23 cellular contexts compared by ENCODE assay signal in genomic region chr16:10180042-10180770, GRCh38. TPM values are rescaled to one million over a fixed set of nuclear protein-coding genes. Genes with fewer than 3 reads are reported as not detected.
DNase-seq lines count a peak whose midpoint lies in the region; ATAC-seq and TF ChIP-seq lines count a peak whose summit lies in the region.
"Had no signal": no experiment of that assay in that cellular context is flagged by ENCODE, and none has a peak within 500 bp of the region (broad histone marks: within the 10 kb centered on the region; RNA-seq: fewer than 3 reads in every experiment).

No MANE protein-coding gene starts in this region.

- H3K4me3 Mint-ChIP-seq in activated T-cell treated with anti-CD3 and anti-CD28 coated beads, Interleukin-2, amount 50 U/mL, for 4 hours, result peak overlapping the region; percentile 2
- H3K4me3 Mint-ChIP-seq in type B pancreatic cell, result peak overlapping the region; percentile 79
- H3K4me3 Mint-ChIP-seq: activated naive CD8-positive, alpha-beta T cell treated with anti-CD3 and anti-CD28 coated beads, Interleukin-2, amount 10 ng/mL, durations not matched to agents 7 days and 5 days had no signal

- H3K27ac ChIP-seq in dorsolateral prefrontal cortex (peak overlapping the region in 48 of 59 donors; percentile 7 to 93 (median 82)), mesodermal cell (ENCODE audit: low read depth, low read length, severe bottlenecking) (no peak overlapping the region)
- H3K27ac ChIP-seq: 22Rv1, HL-60, left ventricle myocardium inferior, upper lobe of left lung had no signal

- no peaks in the 10 kb centered on the region for H3K36me3 Mint-ChIP-seq in activated T-cell treated with anti-CD3 and anti-CD28 coated beads, Interleukin-2, amount 50 U/mL, for 4 hours (ENCODE audit: insufficient read depth)
- H3K36me3 Mint-ChIP-seq in type B pancreatic cell, result no peaks in the 10 kb centered on the region
- H3K36me3 Mint-ChIP-seq: activated naive CD8-positive, alpha-beta T cell treated with anti-CD3 and anti-CD28 coated beads, Interleukin-2, amount 10 ng/mL, durations not matched to agents 7 days and 5 days had no signal

- peaks cover 14% of the 10 kb centered on the region for H3K4me1 Mint-ChIP-seq in activated T-cell treated with anti-CD3 and anti-CD28 coated beads, Interleukin-2, amount 50 U/mL, for 4 hours (ENCODE audit: low read depth)
- H3K4me1 Mint-ChIP-seq in type B pancreatic cell (ENCODE audit: unreplicated experiment), result peaks cover 4% of the 10 kb centered on the region

- intact Hi-C loops in dorsolateral prefrontal cortex (cut with DNase I), result loop anchor here (2.0 to 5.0 kb wide), 8 partner anchors 53 to 1041 kb away; no protein-coding TSS in a partner anchor

- WGBS in mesodermal cell (ENCODE audit: insufficient coverage in 2 of 2), 2 experiments, result 82 to 90% methylated on average over 47 to 53 of the region's 53 CpGs

- no peaks in the 10 kb centered on the region for H3K9me3 Mint-ChIP-seq in activated T-cell treated with anti-CD3 and anti-CD28 coated beads, Interleukin-2, amount 50 U/mL, for 4 hours
- peaks cover 5% of the 10 kb centered on the region for H3K9me3 Mint-ChIP-seq in type B pancreatic cell
- H3K9me3 Mint-ChIP-seq: activated naive CD8-positive, alpha-beta T cell treated with anti-CD3 and anti-CD28 coated beads, Interleukin-2, amount 10 ng/mL, durations not matched to agents 7 days and 5 days had no signal

- H3K27me3 ChIP-seq in dorsolateral prefrontal cortex, result peaks cover 0 to 45% (median 9%) of the 10 kb centered on the region in 45 donors

- no peaks in the 10 kb centered on the region for H3K36me3 ChIP-seq in mesodermal cell (ENCODE audit: control insufficient read depth, insufficient read depth, low read length)
- H3K36me3 ChIP-seq: left ventricle myocardium inferior, upper lobe of left lung had no signal

- H3K27me3 Mint-ChIP-seq in activated T-cell treated with anti-CD3 and anti-CD28 coated beads, Interleukin-2, amount 50 U/mL, for 4 hours (ENCODE audit: low read depth), result peaks cover 51% of the 10 kb centered on the region
- H3K27me3 Mint-ChIP-seq in type B pancreatic cell, result peaks cover 71% of the 10 kb centered on the region

- ATAC-seq in activated T-cell treated with anti-CD3 and anti-CD28 coated beads, Interleukin-2, amount 50 U/mL, for 4 hours, result no peak
- ATAC-seq in HG03565 (IDR thresholded peaks at IDR 0.05; ENCODE audit: unreplicated experiment) (no peak), GM21360 (IDR thresholded peaks at IDR 0.05; ENCODE audit: unreplicated experiment) (no peak)

- no peaks in the 10 kb centered on the region for H3K9me3 ChIP-seq in mesodermal cell (ENCODE audit: control insufficient read depth, low read length)
- H3K9me3 ChIP-seq: left ventricle myocardium inferior, mucosa of descending colon, upper lobe of left lung had no signal

- H3K27ac Mint-ChIP-seq in type B pancreatic cell, result no peak overlapping the region
- H3K27ac Mint-ChIP-seq: activated naive CD8-positive, alpha-beta T cell treated with anti-CD3 and anti-CD28 coated beads, Interleukin-2, amount 10 ng/mL, durations not matched to agents 7 days and 5 days had no signal

- DNase-seq in activated T-cell treated with anti-CD3 and anti-CD28 coated beads, Interleukin-2, amount 50 U/mL, for 4 hours, result no peak
- DNase-seq in activated T-cell treated with anti-CD3 and anti-CD28 coated beads for 4 hours, result no peak
- DNase-seq in dorsolateral prefrontal cortex, result no peak
- no peak for DNase-seq in type B pancreatic cell (ENCODE audit: extremely low spot score, unreplicated experiment)
- no peak for DNase-seq in stimulated activated CD4-positive, alpha-beta T cell treated with anti-CD3 and anti-CD28 coated beads, Interleukin-15, amount 100 ng/mL, for 24 hours
- DNase-seq: left ventricle myocardium inferior; NCI-H1694 treated with DMSO at 0.1 percent for 48 hours; NCI-H748 treated with DMSO at 0.1 percent for 48 hours; SHP77; stimulated activated naive CD4-positive, alpha-beta T cell had no signal

- no peaks in the 10 kb centered on the region for H3K4me1 ChIP-seq in mesodermal cell (ENCODE audit: control insufficient read depth, insufficient read depth, low read length, poor library complexity, severe bottlenecking)

- peak overlapping the region in 58 of 59 donors; percentile 37 to 81 (median 66) for H3K4me3 ChIP-seq in dorsolateral prefrontal cortex
- H3K4me3 ChIP-seq in mesodermal cell (ENCODE audit: extremely low read depth, insufficient read depth, low read length, poor library complexity, severe bottlenecking), result peak overlapping the region; percentile 52
- H3K4me3 ChIP-seq: mucosa of descending colon had no signal

- TF ChIP-seq CTCF in dorsolateral prefrontal cortex (IDR thresholded peaks at IDR 0.05 in 54 of 56, conservative IDR thresholded peaks at IDR 0.05 in 2 of 56; ENCODE audit: low read depth in 1 of 56, partially characterized antibody in 56 of 56), result no peak
- TF ChIP-seq CTCF in type B pancreatic cell (conservative IDR thresholded peaks at IDR 0.05), result no peak

RNA-seq across cellular contexts. Expression of gene GRIN2A, which starts 2.0 kb away (rescaled TPM):
- not detected for total RNA-seq in activated T-cell treated with anti-CD3 and anti-CD28 coated beads, Interleukin-2, amount 50 U/mL, for 4 hours
- total RNA-seq in dorsolateral prefrontal cortex (100 to 1,000 TPM in 115 of 120 experiments, 10 to 100 TPM in 5; 52.1 to 201 (median 143) TPM), type B pancreatic cell (ENCODE audit: low replicate concordance) (0.57 and 7.1 TPM in 2 replicates)
- polyA plus RNA-seq in mesodermal cell (2013, experiment 1 of 2), result 4.0 TPM
- 4.3 TPM for polyA plus RNA-seq in mesodermal cell (2013, experiment 2 of 2)
- total RNA-seq: activated naive CD8-positive, alpha-beta T cell treated with anti-CD3 and anti-CD28 coated beads, Interleukin-2, amount 10 ng/mL, durations not matched to agents 7 days and 5 days; bronchial epithelial cell; endothelial cell of umbilical vein; OCI-LY7; osteocyte; T-helper 1 cell treated with Interleukin-12 subunit alpha and Interleukin-12 subunit beta and Interleukin-4 antibody, amounts not matched to agents 30 ng/mL and 1 ng/mL, for 36 hours had no signal
- polyA plus RNA-seq: endothelial cell of umbilical vein had no signal
